In the genomic region with DNA sequence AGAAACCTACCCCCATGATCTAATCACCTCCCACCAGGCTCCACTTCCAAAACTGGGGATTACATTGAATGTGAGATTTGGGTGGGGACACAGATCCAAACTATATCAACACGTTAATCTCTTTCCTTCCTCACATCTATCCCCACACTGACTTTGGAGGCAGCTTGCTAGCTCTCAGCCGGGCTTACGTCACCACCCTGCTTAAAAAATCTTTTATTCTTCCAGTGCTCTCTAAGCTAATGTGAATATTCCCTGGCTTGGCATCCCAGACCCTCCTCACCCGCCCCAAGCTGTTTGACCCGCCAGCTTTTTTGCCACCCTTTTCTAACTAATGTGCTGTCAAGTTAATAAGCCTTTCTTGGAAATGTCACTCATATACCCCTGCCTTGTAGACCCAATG, we compare ENCODE assay signal across 22 cellular contexts.
"Had no signal": no experiment of that assay in that cellular context is flagged by ENCODE, and none has a peak within 500 bp of the region (broad histone marks: within the 10 kb centered on the region; RNA-seq: fewer than 3 reads in every experiment).

No MANE protein-coding gene starts in this region.

- H3K27ac ChIP-seq: neutrophil, ovary, psoas muscle, right atrium auricular region, transverse colon, uterus had no signal

- H3K27me3 Mint-ChIP-seq: activated naive CD8-positive, alpha-beta T cell treated with anti-CD3 and anti-CD28 coated beads, Interleukin-2, amount 50 U/mL, for 24 hours; stimulated activated naive CD8-positive, alpha-beta T cell treated with anti-CD3 and anti-CD28 coated beads, Interleukin-15, amount 100 ng/mL, for 72 hours had no signal

- H3K36me3 Mint-ChIP-seq: natural killer cell treated with Interleukin-12 subunit alpha and Interleukin-12 subunit beta and Interleukin-15 and Interleukin-18, amount 100 ng/mL, for 72 hours had no signal

- H3K4me3 ChIP-seq: ovary, psoas muscle, right atrium auricular region, transverse colon, uterus had no signal

- H3K9me3 ChIP-seq: neutrophil, ovary, psoas muscle, right atrium auricular region, transverse colon, uterus had no signal

- H3K4me1 Mint-ChIP-seq: activated naive CD8-positive, alpha-beta T cell treated with anti-CD3 and anti-CD28 coated beads, Interleukin-2, amount 50 U/mL, for 24 hours; stimulated activated naive CD8-positive, alpha-beta T cell treated with anti-CD3 and anti-CD28 coated beads, Interleukin-15, amount 100 ng/mL, for 72 hours had no signal

- H3K4me1 ChIP-seq: psoas muscle, right atrium auricular region, transverse colon, uterus had no signal

- H3K27ac Mint-ChIP-seq: activated naive CD8-positive, alpha-beta T cell treated with anti-CD3 and anti-CD28 coated beads, Interleukin-2, amount 50 U/mL, for 24 hours; activated T-cell treated with anti-CD3 and anti-CD28 coated beads, Interleukin-2, amount 50 U/mL, for 72 hours; natural killer cell treated with Interleukin-12 subunit alpha and Interleukin-12 subunit beta and Interleukin-15 and Interleukin-18, amount 100 ng/mL, for 72 hours; stimulated activated naive CD8-positive, alpha-beta T cell treated with anti-CD3 and anti-CD28 coated beads, Interleukin-15, amount 100 ng/mL, for 72 hours; T-helper 1 cell treated with Interleukin-12 subunit alpha and Interleukin-12 subunit beta and Interleukin-4 antibody, amounts not matched to agents 30 μg/mL and 1 μg/mL, for 36 hours had no signal

- DNase-seq: activated CD4-positive, alpha-beta T cell treated with anti-CD3 and anti-CD28 coated beads for 4 hours; activated CD4-positive, alpha-beta T cell treated with anti-CD3 and anti-CD28 coated beads, Interleukin-2, amount 50 U/mL, for 48 hours; activated CD4-positive, CD25-positive, alpha-beta regulatory T cell; activated gamma-delta T cell; activated naive CD4-positive, alpha-beta T cell treated with anti-CD3 and anti-CD28 coated beads, Interleukin-2, amount 50 U/mL, for 16 hours; activated naive CD8-positive, alpha-beta T cell treated with anti-CD3 and anti-CD28 coated beads, Interleukin-2, amount 50 U/mL, for 24 hours; activated T-cell treated with anti-CD3 and anti-CD28 coated beads, Interleukin-2, amount 50 U/mL, for 72 hours; effector CD4-positive, alpha-beta T cell; hippocampal formation; kidney glomerular epithelial cell; left ventricle myocardium superior; midbrain; ovary; psoas muscle; stimulated activated CD4-positive, alpha-beta T cell treated with anti-CD3 and anti-CD28 coated beads, Interleukin-1b, Interleukin-23, amount 100 ng/mL, for 48 hours; stimulated activated naive CD8-positive, alpha-beta T cell treated with anti-CD3 and anti-CD28 coated beads, Interleukin-15, amount 100 ng/mL, for 72 hours; transverse colon had no signal

- ATAC-seq: activated naive CD8-positive, alpha-beta T cell treated with anti-CD3 and anti-CD28 coated beads, Interleukin-2, amount 50 U/mL, for 24 hours; activated T-cell treated with anti-CD3 and anti-CD28 coated beads, Interleukin-2, amount 50 U/mL, for 72 hours; left ventricle myocardium superior; natural killer cell treated with Interleukin-12 subunit alpha and Interleukin-12 subunit beta and Interleukin-15 and Interleukin-18, amount 100 ng/mL, for 72 hours; psoas muscle; stimulated activated naive CD8-positive, alpha-beta T cell treated with anti-CD3 and anti-CD28 coated beads, Interleukin-15, amount 100 ng/mL, for 72 hours had no signal

- H3K27me3 ChIP-seq: neutrophil, ovary, right atrium auricular region, transverse colon, uterus had no signal

- H3K36me3 ChIP-seq: neutrophil, ovary, right atrium auricular region, transverse colon, uterus had no signal

- H3K9me3 Mint-ChIP-seq: activated naive CD8-positive, alpha-beta T cell treated with anti-CD3 and anti-CD28 coated beads, Interleukin-2, amount 50 U/mL, for 24 hours; activated T-cell treated with anti-CD3 and anti-CD28 coated beads, Interleukin-2, amount 50 U/mL, for 72 hours; natural killer cell treated with Interleukin-12 subunit alpha and Interleukin-12 subunit beta and Interleukin-15 and Interleukin-18, amount 100 ng/mL, for 72 hours; stimulated activated naive CD8-positive, alpha-beta T cell treated with anti-CD3 and anti-CD28 coated beads, Interleukin-15, amount 100 ng/mL, for 72 hours; T-helper 1 cell treated with Interleukin-12 subunit alpha and Interleukin-12 subunit beta and Interleukin-4 antibody, amounts not matched to agents 30 μg/mL and 1 μg/mL, for 36 hours had no signal

- H3K4me3 Mint-ChIP-seq: activated naive CD8-positive, alpha-beta T cell treated with anti-CD3 and anti-CD28 coated beads, Interleukin-2, amount 50 U/mL, for 24 hours; activated T-cell treated with anti-CD3 and anti-CD28 coated beads, Interleukin-2, amount 50 U/mL, for 72 hours; natural killer cell treated with Interleukin-12 subunit alpha and Interleukin-12 subunit beta and Interleukin-15 and Interleukin-18, amount 100 ng/mL, for 72 hours; stimulated activated naive CD8-positive, alpha-beta T cell treated with anti-CD3 and anti-CD28 coated beads, Interleukin-15, amount 100 ng/mL, for 72 hours; T-helper 1 cell treated with Interleukin-12 subunit alpha and Interleukin-12 subunit beta and Interleukin-4 antibody, amounts not matched to agents 30 μg/mL and 1 μg/mL, for 36 hours had no signal
